In genomic region chr1:172165403-172165802, GRCh38 we compare ENCODE assay signal across 25 cellular contexts.
"Had no signal": no experiment of that assay in that cellular context is flagged by ENCODE, and none has a peak within 500 bp of the region (broad histone marks: within the 10 kb centered on the region; RNA-seq: fewer than 3 reads in every experiment).

No MANE protein-coding gene starts in this region.

- H3K27ac Mint-ChIP-seq: effector memory CD8-positive, alpha-beta T cell; nephron progenitor cell; stimulated activated naive B cell treated with anti-CD40 and anti-IgM and Interleukin-4, amounts not matched to agents 10 μg/mL and 1 μg/mL and 100 μg/mL, for 72 hours; stimulated activated naive CD8-positive, alpha-beta T cell treated with anti-CD3 and anti-CD28 coated beads, Interleukin-15, Interleukin-2, amounts not matched to agents 100 ng/mL and 50 ng/mL, for 24 hours had no signal

- H3K4me1 ChIP-seq: esophagus squamous epithelium, gastrocnemius medialis, lower lobe of right lung, psoas muscle, vagina had no signal

- H3K27ac ChIP-seq: esophagus squamous epithelium, gastrocnemius medialis, hepatocyte, lower lobe of right lung, psoas muscle, sigmoid colon, thoracic aorta, tibial nerve, vagina had no signal

- H3K4me1 Mint-ChIP-seq: nephron progenitor cell had no signal

- H3K36me3 Mint-ChIP-seq: stimulated activated naive B cell treated with anti-CD40 and anti-IgM and Interleukin-4, amounts not matched to agents 10 μg/mL and 1 μg/mL and 100 μg/mL, for 72 hours had no signal

- H3K27me3 Mint-ChIP-seq: naive thymus-derived CD4-positive, alpha-beta T cell; stimulated activated naive B cell treated with anti-CD40 and anti-IgM and Interleukin-4, amounts not matched to agents 10 μg/mL and 1 μg/mL and 100 μg/mL, for 72 hours; stimulated activated naive CD8-positive, alpha-beta T cell treated with anti-CD3 and anti-CD28 coated beads, Interleukin-15, Interleukin-2, amounts not matched to agents 100 ng/mL and 50 ng/mL, for 24 hours had no signal

- H3K4me3 Mint-ChIP-seq: effector memory CD8-positive, alpha-beta T cell; naive thymus-derived CD4-positive, alpha-beta T cell; nephron progenitor cell; stimulated activated naive B cell treated with anti-CD40 and anti-IgM and Interleukin-4, amounts not matched to agents 10 μg/mL and 1 μg/mL and 100 μg/mL, for 72 hours; stimulated activated naive CD8-positive, alpha-beta T cell treated with anti-CD3 and anti-CD28 coated beads, Interleukin-15, Interleukin-2, amounts not matched to agents 100 ng/mL and 50 ng/mL, for 24 hours had no signal

- DNase-seq: cerebellar nuclear complex; cortex of kidney; effector memory CD8-positive, alpha-beta T cell; erythroblast; esophagus squamous epithelium; gastrocnemius medialis; heart left ventricle; kidney; left cardiac atrium; left ventricle myocardium superior; lower lobe of right lung; naive thymus-derived CD4-positive, alpha-beta T cell; nephron progenitor cell; nucleus accumbens; psoas muscle; right cardiac atrium; sigmoid colon; stimulated activated CD4-positive, alpha-beta T cell treated with anti-CD3 and anti-CD28 coated beads, Interleukin-15, amount 100 ng/mL, for 24 hours; stimulated activated CD4-positive, alpha-beta T cell treated with anti-CD3 and anti-CD28 coated beads, Interleukin-2, amount 100 ng/mL, for 48 hours; stimulated activated naive B cell treated with anti-CD40 and anti-IgM and Interleukin-4, amounts not matched to agents 10 μg/mL and 1 μg/mL and 100 μg/mL, for 72 hours had no signal

- H3K4me3 ChIP-seq: esophagus squamous epithelium, gastrocnemius medialis, heart left ventricle, hepatocyte, lower lobe of right lung, psoas muscle, sigmoid colon, thoracic aorta, tibial nerve, vagina had no signal

- H3K9me3 ChIP-seq: esophagus squamous epithelium, gastrocnemius medialis, heart left ventricle, lower lobe of right lung, psoas muscle, sigmoid colon, thoracic aorta, tibial nerve, vagina had no signal

- H3K9me3 Mint-ChIP-seq: effector memory CD8-positive, alpha-beta T cell; naive thymus-derived CD4-positive, alpha-beta T cell; nephron progenitor cell; stimulated activated naive B cell treated with anti-CD40 and anti-IgM and Interleukin-4, amounts not matched to agents 10 μg/mL and 1 μg/mL and 100 μg/mL, for 72 hours; stimulated activated naive CD8-positive, alpha-beta T cell treated with anti-CD3 and anti-CD28 coated beads, Interleukin-15, Interleukin-2, amounts not matched to agents 100 ng/mL and 50 ng/mL, for 24 hours had no signal

- H3K36me3 ChIP-seq: esophagus squamous epithelium, gastrocnemius medialis, heart left ventricle, lower lobe of right lung, sigmoid colon, thoracic aorta, tibial nerve, vagina had no signal

- ATAC-seq: effector memory CD8-positive, alpha-beta T cell; gastrocnemius medialis; left cardiac atrium; left ventricle myocardium superior; lower lobe of right lung; naive thymus-derived CD4-positive, alpha-beta T cell; psoas muscle; right cardiac atrium; stimulated activated naive B cell treated with anti-CD40 and anti-IgM and Interleukin-4, amounts not matched to agents 10 μg/mL and 1 μg/mL and 100 μg/mL, for 72 hours had no signal

- H3K27me3 ChIP-seq: esophagus squamous epithelium, gastrocnemius medialis, heart left ventricle, hepatocyte, sigmoid colon, tibial nerve, vagina had no signal
